Comparison of ENCODE assay signal across 11 cellular contexts in the genomic region with DNA sequence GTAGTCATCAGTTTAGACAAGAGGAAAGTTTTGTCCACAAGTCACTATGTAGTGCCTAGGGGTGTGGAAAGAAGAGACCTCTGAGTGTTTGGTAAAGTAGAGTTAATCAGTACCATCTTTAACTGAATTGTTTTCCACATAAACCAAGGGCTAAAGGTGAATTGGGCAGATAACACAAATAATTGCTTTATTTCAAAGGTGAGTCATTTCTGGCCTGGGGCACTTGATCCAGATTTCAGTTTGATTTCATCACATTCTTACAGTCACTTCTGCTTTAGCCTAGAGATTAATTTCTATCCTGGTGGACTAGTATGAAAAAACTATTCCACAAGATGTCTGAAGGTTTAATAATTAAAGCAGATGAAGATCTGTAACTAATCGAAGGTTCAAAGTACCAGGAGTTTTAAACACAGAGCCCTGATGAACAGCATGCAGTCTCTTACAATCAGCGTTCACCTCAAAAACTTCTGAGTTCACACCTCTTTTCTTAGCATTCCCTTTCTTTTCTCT.
DNase-seq lines count a peak whose midpoint lies in the region; ATAC-seq and TF ChIP-seq lines count a peak whose summit lies in the region.
"Had no signal": no experiment of that assay in that cellular context is flagged by ENCODE, and none has a peak within 500 bp of the region (broad histone marks: within the 10 kb centered on the region; RNA-seq: fewer than 3 reads in every experiment).

No MANE protein-coding gene starts in this region.

- no TSS peak for BruUV-seq in Caco-2 (replicated peaks; lab: Mats Ljungman, UMichigan)

- H3K4me3 ChIP-seq in Caco-2 (ENCODE audit: low read depth, low read length) (no peak overlapping the region), NB4 (ENCODE audit: low read depth, low read length) (no peak overlapping the region), breast epithelium (no peak overlapping the region), liver (ENCODE audit: low read depth in 1 of 3, low read length in 3 of 3) (peak overlapping the region in 1 of 3 donors; percentile 42)
- H3K4me3 ChIP-seq: neural progenitor cell had no signal

- WGBS in liver, result 37% methylated on average over 2 of the region's 2 CpGs

- H3K27ac ChIP-seq in breast epithelium (peak overlapping the region; percentile 36 to 54), liver (ENCODE audit: low read depth in 1 of 2, low read length in 2 of 2) (peak overlapping the region; percentile 79 to 91)
- H3K27ac ChIP-seq: neural progenitor cell, WERI-Rb-1 had no signal

- TF ChIP-seq POLR2A in NB4 (IDR thresholded peaks at IDR 0.05; ENCODE audit: extremely low read depth, insufficient read length) (no peak), breast epithelium (IDR thresholded peaks at IDR 0.05) (no peak)

- H3K27me3 ChIP-seq in Caco-2 (replicated peaks; ENCODE audit: control insufficient read depth, insufficient read depth, low read length), result no peaks in the 10 kb centered on the region
- H3K27me3 ChIP-seq in breast epithelium, result no peaks in the 10 kb centered on the region
- no peaks in the 10 kb centered on the region for H3K27me3 ChIP-seq in liver (ENCODE audit: control insufficient read depth in 4 of 4, insufficient read depth in 4 of 4, low read length in 3 of 4)
- H3K27me3 ChIP-seq: neural progenitor cell had no signal

- POLR2A ChIA-PET in Caco-2 (lab: Charles Lee), result no interaction called here

- intact Hi-C loops in Caco-2 (cut with micrococcal nuclease; ENCODE audit: unreplicated experiment), result no loop called here
- intact Hi-C loops in breast epithelium (cut with DNase I; ENCODE audit: low total_unique reads), result no loop called here

- peak overlapping the region in 1 of 2 donors; percentile 44 for H3K9ac ChIP-seq in liver (ENCODE audit: low read depth in 1 of 2, low read length in 2 of 2)
- H3K9ac ChIP-seq: neural progenitor cell had no signal

- no peak for ATAC-seq in GM18868 (IDR thresholded peaks at IDR 0.05; ENCODE audit: unreplicated experiment)
- no peak for ATAC-seq in GM19452 (IDR thresholded peaks at IDR 0.05; ENCODE audit: unreplicated experiment)
- ATAC-seq in HG02588 (IDR thresholded peaks at IDR 0.05; ENCODE audit: unreplicated experiment), result no peak

- no peaks in the 10 kb centered on the region for H3K27me3 Mint-ChIP-seq in Caco-2 (ENCODE audit: insufficient read depth, unreplicated experiment)

- CTCF ChIA-PET in Caco-2 (lab: Charles Lee), result no interaction called here

- H3K36me3 ChIP-seq in Caco-2 (ENCODE audit: control insufficient read depth, insufficient read depth, low read length), result no peaks in the 10 kb centered on the region
- no peaks in the 10 kb centered on the region for H3K36me3 ChIP-seq in breast epithelium
- no peaks in the 10 kb centered on the region for H3K36me3 ChIP-seq in liver (ENCODE audit: control insufficient read depth in 4 of 4, insufficient read depth in 3 of 4, low read depth in 1 of 4, low read length in 3 of 4)
- H3K36me3 ChIP-seq: neural progenitor cell, WERI-Rb-1 had no signal

- TF ChIP-seq RAD21 in liver (IDR thresholded peaks at IDR 0.05), result peak; percentile 59 to 69

- no peaks in the 10 kb centered on the region for H3K36me3 Mint-ChIP-seq in Caco-2 (ENCODE audit: insufficient read depth, unreplicated experiment)
- H3K36me3 Mint-ChIP-seq: neural progenitor cell had no signal

- H3K4me3 Mint-ChIP-seq in Caco-2 (ENCODE audit: unreplicated experiment), result no peak overlapping the region
- H3K4me3 Mint-ChIP-seq: neural progenitor cell had no signal

- H3K4me1 ChIP-seq in Caco-2, result 0 out of 2 replicates have a peak, but pooled peaks cover 4% of the 10 kb centered on the region
- H3K4me1 ChIP-seq in breast epithelium, result peaks cover 0 to 8% of the 10 kb centered on the region in 2 donors
- H3K4me1 ChIP-seq in liver (ENCODE audit: control insufficient read depth in 4 of 4, insufficient read depth in 4 of 4, low read length in 3 of 4), result peaks cover 17 to 73% (median 52%) of the 10 kb centered on the region in 4 donors
- H3K4me1 ChIP-seq: neural progenitor cell had no signal

- H3K27ac Mint-ChIP-seq in Caco-2 (ENCODE audit: unreplicated experiment), result no peak overlapping the region
- H3K27ac Mint-ChIP-seq: neural progenitor cell had no signal

- DNase-seq in Caco-2 (peak; percentile 24 to 33), NB4 (ENCODE audit: low read depth) (peak; percentile 30), breast epithelium (ENCODE audit: low spot score in 2 of 2) (no peak), DMS153 treated with DMSO at 0.1 percent for 48 hours (lab: John Stamatoyannopoulos, UW; ENCODE audit: unreplicated experiment) (no peak)
- DNase-seq: COR-L47, WERI-Rb-1 had no signal

- peaks cover 23% of the 10 kb centered on the region for H3K4me1 Mint-ChIP-seq in Caco-2 (ENCODE audit: low read depth, unreplicated experiment)

- H3K9me3 ChIP-seq in Caco-2, result no peaks in the 10 kb centered on the region
- H3K9me3 ChIP-seq in breast epithelium, result no peaks in the 10 kb centered on the region
- H3K9me3 ChIP-seq in liver (ENCODE audit: control insufficient read depth in 4 of 4, low read length in 3 of 4), result no peaks in the 10 kb centered on the region

- no peaks in the 10 kb centered on the region for H3K9me3 Mint-ChIP-seq in Caco-2 (ENCODE audit: unreplicated experiment)
- H3K9me3 Mint-ChIP-seq: neural progenitor cell had no signal

- TF ChIP-seq CTCF in Caco-2 (IDR thresholded peaks at IDR 0.05; ENCODE audit: insufficient read depth in 1 of 2, low read depth in 1 of 2, low read length in 1 of 2, severe bottlenecking in 1 of 2, unreplicated experiment in 1 of 2) (no peak), NB4 (IDR thresholded peaks at IDR 0.05; ENCODE audit: low read depth, low read length) (no peak), breast epithelium (IDR thresholded peaks at IDR 0.05) (no peak), liver (IDR thresholded peaks at IDR 0.05; ENCODE audit: low read depth, low read length, missing input control) (no peak)

TF ChIP-seq in liver, 16 proteins besides CTCF, POLR2A, EP300 and RAD21 (continues in another document):
- TF ChIP-seq FOXA1 (IDR thresholded peaks at IDR 0.05) (peak; percentile 43), NR2F2 (IDR thresholded peaks at IDR 0.05) (peak; percentile 83), GABPA (IDR thresholded peaks at IDR 0.05 in 1 of 2, conservative IDR thresholded peaks at IDR 0.05 in 1 of 2) (peak in 1 of 2 donors; percentile 29), YY1 (IDR thresholded peaks at IDR 0.05) (peak; percentile 71), HNF4A (conservative IDR thresholded peaks at IDR 0.05) (peak; percentile 91 to 96), TAF1 (conservative IDR thresholded peaks at IDR 0.05) (no peak), FOXA2 (IDR thresholded peaks at IDR 0.05) (peak; percentile 63), HNF4G (IDR thresholded peaks at IDR 0.05) (peak; percentile 80), JUND (IDR thresholded peaks at IDR 0.05) (peak; percentile 99 to 100), RXRA (IDR thresholded peaks at IDR 0.05) (peak; percentile 90 to 95), SP1 (IDR thresholded peaks at IDR 0.05) (peak; percentile 96)
- TF ChIP-seq, protein P1, sequence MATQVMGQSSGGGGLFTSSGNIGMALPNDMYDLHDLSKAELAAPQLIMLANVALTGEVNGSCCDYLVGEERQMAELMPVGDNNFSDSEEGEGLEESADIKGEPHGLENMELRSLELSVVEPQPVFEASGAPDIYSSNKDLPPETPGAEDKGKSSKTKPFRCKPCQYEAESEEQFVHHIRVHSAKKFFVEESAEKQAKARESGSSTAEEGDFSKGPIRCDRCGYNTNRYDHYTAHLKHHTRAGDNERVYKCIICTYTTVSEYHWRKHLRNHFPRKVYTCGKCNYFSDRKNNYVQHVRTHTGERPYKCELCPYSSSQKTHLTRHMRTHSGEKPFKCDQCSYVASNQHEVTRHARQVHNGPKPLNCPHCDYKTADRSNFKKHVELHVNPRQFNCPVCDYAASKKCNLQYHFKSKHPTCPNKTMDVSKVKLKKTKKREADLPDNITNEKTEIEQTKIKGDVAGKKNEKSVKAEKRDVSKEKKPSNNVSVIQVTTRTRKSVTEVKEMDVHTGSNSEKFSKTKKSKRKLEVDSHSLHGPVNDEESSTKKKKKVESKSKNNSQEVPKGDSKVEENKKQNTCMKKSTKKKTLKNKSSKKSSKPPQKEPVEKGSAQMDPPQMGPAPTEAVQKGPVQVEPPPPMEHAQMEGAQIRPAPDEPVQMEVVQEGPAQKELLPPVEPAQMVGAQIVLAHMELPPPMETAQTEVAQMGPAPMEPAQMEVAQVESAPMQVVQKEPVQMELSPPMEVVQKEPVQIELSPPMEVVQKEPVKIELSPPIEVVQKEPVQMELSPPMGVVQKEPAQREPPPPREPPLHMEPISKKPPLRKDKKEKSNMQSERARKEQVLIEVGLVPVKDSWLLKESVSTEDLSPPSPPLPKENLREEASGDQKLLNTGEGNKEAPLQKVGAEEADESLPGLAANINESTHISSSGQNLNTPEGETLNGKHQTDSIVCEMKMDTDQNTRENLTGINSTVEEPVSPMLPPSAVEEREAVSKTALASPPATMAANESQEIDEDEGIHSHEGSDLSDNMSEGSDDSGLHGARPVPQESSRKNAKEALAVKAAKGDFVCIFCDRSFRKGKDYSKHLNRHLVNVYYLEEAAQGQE (IDR thresholded peaks at IDR 0.05), result peak; percentile 70
- TF ChIP-seq, protein P2, sequence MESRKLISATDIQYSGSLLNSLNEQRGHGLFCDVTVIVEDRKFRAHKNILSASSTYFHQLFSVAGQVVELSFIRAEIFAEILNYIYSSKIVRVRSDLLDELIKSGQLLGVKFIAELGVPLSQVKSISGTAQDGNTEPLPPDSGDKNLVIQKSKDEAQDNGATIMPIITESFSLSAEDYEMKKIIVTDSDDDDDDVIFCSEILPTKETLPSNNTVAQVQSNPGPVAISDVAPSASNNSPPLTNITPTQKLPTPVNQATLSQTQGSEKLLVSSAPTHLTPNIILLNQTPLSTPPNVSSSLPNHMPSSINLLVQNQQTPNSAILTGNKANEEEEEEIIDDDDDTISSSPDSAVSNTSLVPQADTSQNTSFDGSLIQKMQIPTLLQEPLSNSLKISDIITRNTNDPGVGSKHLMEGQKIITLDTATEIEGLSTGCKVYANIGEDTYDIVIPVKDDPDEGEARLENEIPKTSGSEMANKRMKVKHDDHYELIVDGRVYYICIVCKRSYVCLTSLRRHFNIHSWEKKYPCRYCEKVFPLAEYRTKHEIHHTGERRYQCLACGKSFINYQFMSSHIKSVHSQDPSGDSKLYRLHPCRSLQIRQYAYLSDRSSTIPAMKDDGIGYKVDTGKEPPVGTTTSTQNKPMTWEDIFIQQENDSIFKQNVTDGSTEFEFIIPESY (IDR thresholded peaks at IDR 0.05), result peak; percentile 87
- TF ChIP-seq, protein P3, sequence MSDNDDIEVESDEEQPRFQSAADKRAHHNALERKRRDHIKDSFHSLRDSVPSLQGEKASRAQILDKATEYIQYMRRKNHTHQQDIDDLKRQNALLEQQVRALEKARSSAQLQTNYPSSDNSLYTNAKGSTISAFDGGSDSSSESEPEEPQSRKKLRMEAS (IDR thresholded peaks at IDR 0.05), result peak; percentile 82
- TF ChIP-seq, protein P4, sequence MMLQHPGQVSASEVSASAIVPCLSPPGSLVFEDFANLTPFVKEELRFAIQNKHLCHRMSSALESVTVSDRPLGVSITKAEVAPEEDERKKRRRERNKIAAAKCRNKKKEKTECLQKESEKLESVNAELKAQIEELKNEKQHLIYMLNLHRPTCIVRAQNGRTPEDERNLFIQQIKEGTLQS (IDR thresholded peaks at IDR 0.05), result peak; percentile 98

Comparison
In these comparisons a context has a peak if more than half of its experiments do, and no peak if none do; other contexts are left out.
1. DNase-seq: peak in Caco-2 (2 of 2) and NB4 (single experiment); none in breast epithelium (0 of 2) and DMS153 treated with DMSO at 0.1 percent for 48 hours (single experiment).